Comparison of ENCODE assay signal across 8 cellular contexts in the genomic region with DNA sequence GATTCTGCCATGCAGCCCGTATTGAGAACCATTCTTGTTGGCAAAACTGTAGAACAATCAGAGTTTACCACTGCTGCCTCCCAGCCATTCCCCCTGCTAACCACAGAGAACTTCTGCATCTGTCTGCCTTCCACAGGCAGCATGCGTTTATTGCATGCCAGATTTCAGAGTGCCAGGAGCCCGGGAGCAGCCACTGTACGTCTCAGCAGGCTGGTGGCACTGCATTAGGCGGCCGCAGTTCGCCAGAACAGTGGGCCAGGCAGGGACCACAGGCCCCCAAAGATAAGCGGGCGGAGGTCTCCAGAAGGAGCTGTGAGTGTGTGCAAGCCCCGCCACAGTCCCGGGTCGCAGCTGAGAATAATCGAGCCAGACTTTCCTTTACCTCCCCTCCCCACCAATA. TPM values are rescaled to one million over a fixed set of nuclear protein-coding genes. Genes with fewer than 3 reads are reported as not detected.
DNase-seq lines count a peak whose midpoint lies in the region; ATAC-seq, FAIRE-seq and TF ChIP-seq lines count a peak whose summit lies in the region.

No MANE protein-coding gene starts in this region.

- peaks cover 12% of the 10 kb centered on the region for H3K27me3 ChIP-seq in CD8-positive, alpha-beta T cell (ENCODE audit: insufficient read depth, low read length)
- H3K27me3 ChIP-seq in keratinocyte (ENCODE audit: control insufficient read depth, extremely low read depth, insufficient read depth, low read length), result peaks cover 2% of the 10 kb centered on the region
- H3K27me3 ChIP-seq in upper lobe of right lung, result peaks cover 10% of the 10 kb centered on the region

- CTCF ChIA-PET in CD8-positive, alpha-beta T cell (lab: Charles Lee), result interaction anchor here (0.8 to 2.5 kb wide), 28 partner anchors 8 to 364 kb away, joined by 3 to 31 read pairs (median 4); a partner anchor contains a TSS
- CTCF ChIA-PET in activated CD8-positive, alpha-beta T cell treated with anti-CD3 and anti-CD28 coated beads for 36 hours (lab: Charles Lee), result interaction anchor here (0.8 to 1.6 kb wide), 33 partner anchors 9 to 432 kb away, joined by 3 to 74 read pairs (median 6); no protein-coding TSS in a partner anchor

- FAIRE-seq in keratinocyte (lab: Jason Lieb, UNC), result no peak

- H3K9me1 ChIP-seq in keratinocyte (ENCODE audit: control insufficient read depth, extremely low read depth, insufficient read depth, low read length), result no peaks in the 10 kb centered on the region

- TF ChIP-seq CTCF in CD8-positive, alpha-beta T cell (IDR thresholded peaks at IDR 0.05), result no peak
- no peak for TF ChIP-seq CTCF in activated CD8-positive, alpha-beta T cell treated with anti-CD3 and anti-CD28 coated beads for 36 hours (IDR thresholded peaks at IDR 0.05)
- peak in 1 of 3 experiments; percentile 6 for TF ChIP-seq CTCF in keratinocyte (optimal IDR thresholded peaks at IDR 0.05 in 1 of 3, IDR thresholded peaks at IDR 0.05 in 1 of 3, conservative IDR thresholded peaks at IDR 0.05 in 1 of 3; ENCODE audit: extremely low read depth in 1 of 3, insufficient read depth in 2 of 3, low read length in 3 of 3)
- no peak for TF ChIP-seq CTCF in upper lobe of right lung (IDR thresholded peaks at IDR 0.05)

- H4K20me1 ChIP-seq in keratinocyte (ENCODE audit: control insufficient read depth, extremely low read depth, insufficient read depth, low read length), result no peaks in the 10 kb centered on the region

- H3K36me3 ChIP-seq in CD8-positive, alpha-beta T cell (ENCODE audit: insufficient read depth, low read length), result no peaks in the 10 kb centered on the region
- H3K36me3 ChIP-seq in keratinocyte (ENCODE audit: control insufficient read depth in 2 of 2, extremely low read depth in 1 of 2, insufficient read depth in 2 of 2, low read length in 2 of 2), result no peaks in the 10 kb centered on the region
- no peaks in the 10 kb centered on the region for H3K36me3 ChIP-seq in upper lobe of right lung

- H2AFZ ChIP-seq in keratinocyte (ENCODE audit: control insufficient read depth, low read length), result no peak overlapping the region

- H3K9me3 ChIP-seq in CD8-positive, alpha-beta T cell (ENCODE audit: low read length), result no peaks in the 10 kb centered on the region
- no peaks in the 10 kb centered on the region for H3K9me3 ChIP-seq in keratinocyte (ENCODE audit: control insufficient read depth, low read depth, low read length)
- no peaks in the 10 kb centered on the region for H3K9me3 ChIP-seq in upper lobe of right lung

- no peak for DNase-seq in CD8-positive, alpha-beta T cell
- DNase-seq in activated CD8-positive, alpha-beta T cell treated with anti-CD3 and anti-CD28 coated beads for 36 hours, result no peak
- DNase-seq in keratinocyte (ENCODE audit: low read depth, low spot score) (no peak), upper lobe of right lung (no peak)
- DNase-seq in activated CD8-positive, alpha-beta memory T cell treated with anti-CD3 and anti-CD28 coated beads, Interleukin-2, amount 50 U/mL, for 48 hours, result no peak

- POLR2A ChIA-PET in CD8-positive, alpha-beta T cell (lab: Charles Lee), result interaction anchor here (0.9 kb wide), 1 partner anchor 79 kb away, joined by 3 read pairs; no protein-coding TSS in a partner anchor
- POLR2A ChIA-PET in activated CD8-positive, alpha-beta T cell treated with anti-CD3 and anti-CD28 coated beads for 36 hours (lab: Charles Lee), result no interaction called here

- intact Hi-C loops in CD8-positive, alpha-beta T cell (cut with DNase I, micrococcal nuclease), result loop anchor here (2.0 to 10.0 kb wide), 2 partner anchors 53 to 71 kb away; no protein-coding TSS in a partner anchor
- intact Hi-C loops in activated CD8-positive, alpha-beta T cell treated with anti-CD3 and anti-CD28 coated beads for 36 hours (cut with micrococcal nuclease), result loop anchor here (2.0 kb wide), 1 partner anchor 79 kb away; no protein-coding TSS in a partner anchor
- intact Hi-C loops in upper lobe of right lung (cut with DNase I), result no loop called here

- no peaks in the 10 kb centered on the region for H3K79me2 ChIP-seq in keratinocyte (ENCODE audit: control insufficient read depth, insufficient read depth, low read length)

- no peak for ATAC-seq in CD8-positive, alpha-beta T cell
- ATAC-seq in activated CD8-positive, alpha-beta T cell treated with anti-CD3 and anti-CD28 coated beads for 36 hours, result no peak
- ATAC-seq in upper lobe of right lung (peak; percentile 53), HG03159 (IDR thresholded peaks at IDR 0.05; ENCODE audit: unreplicated experiment) (no peak), HG03571 (IDR thresholded peaks at IDR 0.05; ENCODE audit: unreplicated experiment) (no peak)

- no peaks in the 10 kb centered on the region for H3K36me3 Mint-ChIP-seq in CD8-positive, alpha-beta T cell
- H3K36me3 Mint-ChIP-seq in IgD-negative memory B cell, result no peaks in the 10 kb centered on the region
- H3K36me3 Mint-ChIP-seq in activated CD8-positive, alpha-beta T cell treated with anti-CD3 and anti-CD28 coated beads for 36 hours (ENCODE audit: low read depth), result no peaks in the 10 kb centered on the region

- H3K27ac ChIP-seq in CD8-positive, alpha-beta T cell (ENCODE audit: low read depth, low read length), result no peak overlapping the region
- H3K27ac ChIP-seq in keratinocyte (ENCODE audit: control insufficient read depth, insufficient read depth, low read length), result no peak overlapping the region
- H3K27ac ChIP-seq in upper lobe of right lung, result no peak overlapping the region

- peak overlapping the region; percentile 33 for H3K4me3 ChIP-seq in CD8-positive, alpha-beta T cell (ENCODE audit: low read depth, low read length)
- no peak overlapping the region for H3K4me3 ChIP-seq in keratinocyte (ENCODE audit: control insufficient read depth in 2 of 3, extremely low read depth in 1 of 3, insufficient read depth in 2 of 3, low read depth in 1 of 3, low read length in 3 of 3)
- peak overlapping the region; percentile 33 for H3K4me3 ChIP-seq in upper lobe of right lung

- peak overlapping the region; percentile 29 for H3K4me2 ChIP-seq in keratinocyte (ENCODE audit: control insufficient read depth, extremely low read depth, insufficient read depth, low read depth, low read length)

- H3K9ac ChIP-seq in keratinocyte (ENCODE audit: control insufficient read depth, extremely low read depth, insufficient read depth, low read length), result no peak overlapping the region

- H3K4me3 Mint-ChIP-seq in CD8-positive, alpha-beta T cell, result peak overlapping the region; percentile 75
- peak overlapping the region; percentile 69 to 96 (median 88) for H3K4me3 Mint-ChIP-seq in IgD-negative memory B cell
- H3K4me3 Mint-ChIP-seq in activated CD8-positive, alpha-beta T cell treated with anti-CD3 and anti-CD28 coated beads for 36 hours, result peak overlapping the region; percentile 58

- peaks cover 35% of the 10 kb centered on the region for H3K27me3 Mint-ChIP-seq in CD8-positive, alpha-beta T cell (ENCODE audit: low read depth)
- peaks cover 25% of the 10 kb centered on the region for H3K27me3 Mint-ChIP-seq in IgD-negative memory B cell
- H3K27me3 Mint-ChIP-seq in activated CD8-positive, alpha-beta T cell treated with anti-CD3 and anti-CD28 coated beads for 36 hours, result peaks cover 38% of the 10 kb centered on the region

- peaks cover 11% of the 10 kb centered on the region for H3K4me1 Mint-ChIP-seq in CD8-positive, alpha-beta T cell (ENCODE audit: low read depth)
- peaks cover 7 to 10% (median 8%) of the 10 kb centered on the region in 3 donors for H3K4me1 Mint-ChIP-seq in IgD-negative memory B cell
- peaks cover 11% of the 10 kb centered on the region for H3K4me1 Mint-ChIP-seq in activated CD8-positive, alpha-beta T cell treated with anti-CD3 and anti-CD28 coated beads for 36 hours (ENCODE audit: low read depth)

- H3K27ac Mint-ChIP-seq in CD8-positive, alpha-beta T cell, result no peak overlapping the region
- no peak overlapping the region for H3K27ac Mint-ChIP-seq in IgD-negative memory B cell
- H3K27ac Mint-ChIP-seq in activated CD8-positive, alpha-beta T cell treated with anti-CD3 and anti-CD28 coated beads for 36 hours, result no peak overlapping the region

- H3K9me3 Mint-ChIP-seq in CD8-positive, alpha-beta T cell, result no peaks in the 10 kb centered on the region
- H3K9me3 Mint-ChIP-seq in IgD-negative memory B cell, result no peaks in the 10 kb centered on the region
- H3K9me3 Mint-ChIP-seq in activated CD8-positive, alpha-beta T cell treated with anti-CD3 and anti-CD28 coated beads for 36 hours, result no peaks in the 10 kb centered on the region

- dilution Hi-C loops in keratinocyte (cut with MboI; ENCODE audit: extremely low pct_ligation_motif_present, low sequenced_read_pairs), result no loop called here

- H3K4me1 ChIP-seq in CD8-positive, alpha-beta T cell (ENCODE audit: insufficient read depth, low read length), result peaks cover 11% of the 10 kb centered on the region
- H3K4me1 ChIP-seq in keratinocyte (ENCODE audit: control insufficient read depth, extremely low read depth, insufficient read depth, low read length) (no peaks in the 10 kb centered on the region), upper lobe of right lung (peaks cover 8% of the 10 kb centered on the region)

RNA-seq across cellular contexts. Expression of gene ZNF467, which starts 31.8 kb away (rescaled TPM):
- total RNA-seq in CD8-positive, alpha-beta T cell, result 1 to 10 TPM; 2.2 to 2.5 TPM
- polyA plus RNA-seq in IgD-negative memory B cell, result not detected
- total RNA-seq in activated CD8-positive, alpha-beta T cell treated with anti-CD3 and anti-CD28 coated beads for 36 hours, result under 1 TPM in 1 of 2 experiments, not detected in 1; 0.09 TPM
- 0.31 to 0.93 TPM (median 0.52 TPM) in 3 replicates for polyA plus RNA-seq in keratinocyte
- 0.61 TPM for polyA plus RNA-seq in keratinocyte (2011; ENCODE audit: low read depth)
- 0.57 and 1.2 TPM in 2 replicates for polyA plus RNA-seq in keratinocyte (2011; cell fraction: cytosol; rRNA removed)
- polyA plus RNA-seq in keratinocyte (2011; cell fraction: nucleus; rRNA removed), result 1.8 and 3.2 TPM in 2 replicates
- polyA plus RNA-seq in keratinocyte (2012; ENCODE audit: low replicate concordance), result 1.0 and 3.0 TPM in 2 replicates
- polyA minus RNA-seq in keratinocyte, result 0.23 to 0.33 TPM (median 0.26 TPM) in 3 replicates
- 2.5 TPM for polyA minus RNA-seq in keratinocyte (2011; cell fraction: cytosol; rRNA and poly(A)+ RNA removed)
- polyA minus RNA-seq in keratinocyte (2011; cell fraction: nucleus; rRNA and poly(A)+ RNA removed), result 1.0 and 1.2 TPM in 2 replicates
- total RNA-seq in upper lobe of right lung, result 35.3 TPM

Comparison
In these comparisons a context has a peak if more than half of its experiments do, and no peak if none do; other contexts are left out.
1. H3K4me3 ChIP-seq: peak in CD8-positive, alpha-beta T cell (single experiment) and upper lobe of right lung (single experiment); none in keratinocyte (0 of 3).
2. RNA of gene ZNF467, which starts 31.8 kb away (total RNA-seq): 35.3 TPM in upper lobe of right lung (single experiment); 2.2 to 2.5 TPM in CD8-positive, alpha-beta T cell and 0.09 TPM in activated CD8-positive, alpha-beta T cell treated with anti-CD3 and anti-CD28 coated beads for 36 hours; every median in the first group is over 10 times any median in the second.
3. Peak in every context shown above with its lines, with median percentiles within 50 percentile points of each other: H3K4me3 Mint-ChIP-seq.